17 cellular contexts compared by ENCODE assay signal in the genomic region with DNA sequence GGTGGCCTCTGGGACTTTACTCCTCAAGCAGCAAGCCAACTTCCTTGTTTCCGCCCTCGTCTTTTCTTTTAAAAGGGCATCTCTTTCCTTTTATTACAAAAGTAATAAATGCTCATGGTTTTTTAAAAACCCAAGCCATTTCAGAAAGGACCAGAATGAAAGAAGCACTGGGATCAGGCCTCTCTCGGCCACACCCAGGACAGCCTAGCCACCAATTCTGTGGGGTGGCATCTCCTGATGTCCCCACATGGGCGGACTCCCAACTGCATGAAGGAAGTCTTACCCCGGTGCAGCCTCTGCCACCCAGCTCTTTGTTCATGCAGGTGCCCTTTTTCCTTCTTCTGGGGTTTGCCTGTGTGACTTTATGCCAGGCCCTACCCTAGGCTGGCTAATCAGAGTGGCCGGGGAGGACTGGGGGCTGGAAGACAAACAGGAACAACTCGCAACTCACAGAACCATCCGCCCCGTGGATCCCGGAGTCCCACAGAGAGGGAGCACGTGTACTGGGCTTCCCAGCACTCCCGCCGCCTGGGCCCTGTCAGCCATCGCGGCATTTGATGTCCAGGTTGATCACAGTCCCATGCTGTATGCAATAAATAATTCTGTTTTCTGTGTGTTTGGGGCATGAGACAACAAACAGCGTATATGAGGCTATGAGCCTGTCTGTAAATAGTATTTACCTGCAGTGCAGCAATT. TPM values are rescaled to one million over a fixed set of nuclear protein-coding genes. Genes with fewer than 3 reads are reported as not detected.
DNase-seq lines count a peak whose midpoint lies in the region; ATAC-seq and TF ChIP-seq lines count a peak whose summit lies in the region.
"Had no signal": no experiment of that assay in that cellular context is flagged by ENCODE, and none has a peak within 500 bp of the region (broad histone marks: within the 10 kb centered on the region; RNA-seq: fewer than 3 reads in every experiment).

No MANE protein-coding gene starts in this region.

- peaks cover 1% of the 10 kb centered on the region for H3K4me1 ChIP-seq in right cardiac atrium (ENCODE audit: control insufficient read depth, insufficient read depth, low read length)
- H3K4me1 ChIP-seq in neuronal stem cell (ENCODE audit: control insufficient read depth in 2 of 2, insufficient read depth in 1 of 2, low read depth in 1 of 2, low read length in 2 of 2), result peaks cover 4 to 16% of the 10 kb centered on the region in 2 donors
- H3K4me1 ChIP-seq in upper lobe of right lung, result peaks cover 18% of the 10 kb centered on the region
- peaks cover 9 to 27% of the 10 kb centered on the region in 2 donors for H3K4me1 ChIP-seq in adrenal gland (replicated peaks in 1 of 2)

- H3K27me3 Mint-ChIP-seq in glutamatergic neuron (ENCODE audit: unreplicated experiment), result peaks cover 20% of the 10 kb centered on the region
- H3K27me3 Mint-ChIP-seq in type B pancreatic cell, result peaks cover 18% of the 10 kb centered on the region

- DNase-seq in right cardiac atrium (peak; percentile 5 to 42 (median 40)), left cardiac atrium (no peak), glutamatergic neuron (no peak), neuronal stem cell (ENCODE audit: low spot score) (no peak), upper lobe of right lung (peak; percentile 54), type B pancreatic cell (ENCODE audit: extremely low spot score, unreplicated experiment) (no peak), adrenal gland (no peak), NCI-H1417 treated with DMSO at 0.1 percent for 48 hours (lab: John Stamatoyannopoulos, UW) (no peak)
- DNase-seq: CD8-positive, alpha-beta memory T cell; DMS79; GM23248; KG1; NCI-H1048; NCI-H1694 had no signal

- no peak overlapping the region for H3K27ac ChIP-seq in right cardiac atrium (ENCODE audit: low read length)
- no peak overlapping the region for H3K27ac ChIP-seq in neuronal stem cell (replicated peaks; ENCODE audit: low read length)
- H3K27ac ChIP-seq in upper lobe of right lung, result no peak overlapping the region
- no peak overlapping the region for H3K27ac ChIP-seq in adrenal gland
- H3K27ac ChIP-seq: A549; BLaER1 treated with 17β-estradiol and CSF1 and Interleukin-3, amounts not matched to agents 10 nM and 100 nM; GM23248 had no signal

- no peak for TF ChIP-seq CTCF in glutamatergic neuron (IDR thresholded peaks at IDR 0.05; ENCODE audit: partially characterized antibody, unreplicated experiment)
- TF ChIP-seq CTCF in upper lobe of right lung (IDR thresholded peaks at IDR 0.05), result no peak
- TF ChIP-seq CTCF in type B pancreatic cell (conservative IDR thresholded peaks at IDR 0.05), result no peak
- no peak for TF ChIP-seq CTCF in adrenal gland (IDR thresholded peaks at IDR 0.05)

- H3K27me3 ChIP-seq in right cardiac atrium (ENCODE audit: control insufficient read depth, insufficient read depth) (no peaks in the 10 kb centered on the region), neuronal stem cell (ENCODE audit: control insufficient read depth in 3 of 3, insufficient read depth in 3 of 3, low read depth in 1 of 3, low read length in 3 of 3) (peaks cover 0 to 18% (median 7%) of the 10 kb centered on the region in 3 experiments), upper lobe of right lung (no peaks in the 10 kb centered on the region), adrenal gland (no peaks in the 10 kb centered on the region)

- H3K9me3 Mint-ChIP-seq in glutamatergic neuron (ENCODE audit: unreplicated experiment) (peaks cover 14% of the 10 kb centered on the region), type B pancreatic cell (no peaks in the 10 kb centered on the region)
- H3K9me3 Mint-ChIP-seq: CD8-positive, alpha-beta memory T cell had no signal

- H3K36me3 ChIP-seq in neuronal stem cell (replicated peaks in 1 of 2; ENCODE audit: control insufficient read depth in 2 of 2, insufficient read depth in 2 of 2, low read length in 2 of 2), result peaks cover 0 to 3% of the 10 kb centered on the region in 2 donors
- H3K36me3 ChIP-seq in upper lobe of right lung, result no peaks in the 10 kb centered on the region
- H3K36me3 ChIP-seq in adrenal gland (replicated peaks in 1 of 2), result no peaks in the 10 kb centered on the region

- ATAC-seq in right cardiac atrium (no peak), left cardiac atrium (no peak), upper lobe of right lung (no peak)
- ATAC-seq: A549 had no signal

- H3K36me3 Mint-ChIP-seq in glutamatergic neuron (ENCODE audit: unreplicated experiment) (peaks cover 4% of the 10 kb centered on the region), type B pancreatic cell (no peaks in the 10 kb centered on the region)
- H3K36me3 Mint-ChIP-seq: CD8-positive, alpha-beta memory T cell had no signal

- no peak overlapping the region for H2BK120ac ChIP-seq in neuronal stem cell (ENCODE audit: low read depth, low read length)

- H4K91ac ChIP-seq in neuronal stem cell (ENCODE audit: low read depth, low read length, poor library complexity), result no peak overlapping the region

- H2AK5ac ChIP-seq in neuronal stem cell (ENCODE audit: low read depth, low read length), result peak overlapping the region; percentile 94

- no peak overlapping the region for H3K18ac ChIP-seq in neuronal stem cell (ENCODE audit: low read length)

- TF ChIP-seq POLR2A in adrenal gland (IDR thresholded peaks at IDR 0.05), result no peak

- no peak overlapping the region for H3K4me3 Mint-ChIP-seq in glutamatergic neuron (ENCODE audit: unreplicated experiment)
- no peak overlapping the region for H3K4me3 Mint-ChIP-seq in type B pancreatic cell
- H3K4me3 Mint-ChIP-seq: CD8-positive, alpha-beta memory T cell had no signal

- H3K27ac Mint-ChIP-seq in glutamatergic neuron (ENCODE audit: unreplicated experiment) (peak overlapping the region; percentile 66), type B pancreatic cell (no peak overlapping the region)
- H3K27ac Mint-ChIP-seq: CD8-positive, alpha-beta memory T cell had no signal

- H3K4me1 Mint-ChIP-seq in glutamatergic neuron (ENCODE audit: low read depth, unreplicated experiment) (peaks cover 13% of the 10 kb centered on the region), type B pancreatic cell (ENCODE audit: unreplicated experiment) (peaks cover 12% of the 10 kb centered on the region)

- H3K9ac ChIP-seq in neuronal stem cell (ENCODE audit: low read depth, low read length, poor library complexity), result no peak overlapping the region
- H3K9ac ChIP-seq: BLaER1 treated with 17β-estradiol and CSF1 and Interleukin-3, amounts not matched to agents 10 nM and 100 nM; GM23248 had no signal

- H3K9me3 ChIP-seq in right cardiac atrium (ENCODE audit: control insufficient read depth, low read length), result no peaks in the 10 kb centered on the region
- H3K9me3 ChIP-seq in neuronal stem cell (replicated peaks in 1 of 2; ENCODE audit: control insufficient read depth in 2 of 2, insufficient read depth in 1 of 2, low read depth in 1 of 2, low read length in 2 of 2), result peaks cover 2 to 7% of the 10 kb centered on the region in 2 donors
- H3K9me3 ChIP-seq in upper lobe of right lung, result no peaks in the 10 kb centered on the region
- no peaks in the 10 kb centered on the region for H3K9me3 ChIP-seq in adrenal gland (replicated peaks in 1 of 3)
- H3K9me3 ChIP-seq: A549; BLaER1 treated with 17β-estradiol and CSF1 and Interleukin-3, amounts not matched to agents 10 nM and 100 nM had no signal

- no peak overlapping the region for H2BK5ac ChIP-seq in neuronal stem cell (ENCODE audit: low read length)

- peak overlapping the region; percentile 11 for H2BK12ac ChIP-seq in neuronal stem cell (ENCODE audit: low read length)

- intact Hi-C loops in right cardiac atrium (cut with DNase I), result loop anchor here (5.0 to 10.0 kb wide), 5 partner anchors 69 to 144 kb away; no protein-coding TSS in a partner anchor
- intact Hi-C loops in left cardiac atrium (cut with DNase I), result loop anchor here (5.0 kb wide), 4 partner anchors 49 to 144 kb away; no protein-coding TSS in a partner anchor
- intact Hi-C loops in upper lobe of right lung (cut with DNase I), result no loop called here
- intact Hi-C loops in adrenal gland (cut with DNase I), result loop anchor here in 1 of 2 donors (5.0 kb wide), 1 partner anchor 146 kb away; no protein-coding TSS in a partner anchor

- H2AFZ ChIP-seq in neuronal stem cell (ENCODE audit: low read length), result no peak overlapping the region
- H2AFZ ChIP-seq: GM23248 had no signal

- H3K14ac ChIP-seq in neuronal stem cell (ENCODE audit: low read length), result no peak overlapping the region

- H3K4ac ChIP-seq in neuronal stem cell (ENCODE audit: low read length), result no peak overlapping the region

- H3K23ac ChIP-seq in neuronal stem cell (ENCODE audit: low read depth, low read length, poor library complexity), result no peak overlapping the region

- H2BK15ac ChIP-seq in neuronal stem cell (ENCODE audit: low read length), result no peak overlapping the region

- H4K8ac ChIP-seq in neuronal stem cell (ENCODE audit: low read depth, low read length), result no peak overlapping the region

- no peaks in the 10 kb centered on the region for H3K79me1 ChIP-seq in neuronal stem cell (ENCODE audit: low read depth, low read length)

- H3K4me2 ChIP-seq in neuronal stem cell (ENCODE audit: insufficient read depth, low read length, poor library complexity, severe bottlenecking), result no peak overlapping the region
- H3K4me2 ChIP-seq: A549 had no signal

- 91% methylated on average over 16 of the region's 16 CpGs for WGBS in right cardiac atrium
- no CpG with 5 or more reads among the region's 16 CpGs for WGBS in neuronal stem cell (ENCODE audit: extremely low coverage in 2 of 2, insufficient read length in 2 of 2, insufficient replicate concordance in 1 of 2), 2 donors
- 90 to 96% (median 92%) methylated on average over 16 of the region's 16 CpGs for WGBS in adrenal gland, 4 donors

- H3K4me3 ChIP-seq in right cardiac atrium (ENCODE audit: low read length) (no peak overlapping the region), neuronal stem cell (ENCODE audit: low read length in 2 of 2) (no peak overlapping the region), upper lobe of right lung (no peak overlapping the region), adrenal gland (no peak overlapping the region)
- H3K4me3 ChIP-seq: A549; BLaER1 treated with 17β-estradiol and CSF1 and Interleukin-3, amounts not matched to agents 10 nM and 100 nM; GM23248 had no signal

RNA-seq across cellular contexts. Expression of a gene that starts 2.6 kb away (rescaled TPM):
- total RNA-seq in right cardiac atrium (10 to 100 TPM; 18.7 to 63.8 (median 39.9) TPM), left cardiac atrium (10 to 100 TPM; 35.3 to 55.1 TPM), glutamatergic neuron (ENCODE audit: unreplicated experiment) (140 TPM), upper lobe of right lung (39.2 TPM), type B pancreatic cell (ENCODE audit: low replicate concordance) (6.4 and 9.2 TPM in 2 replicates), adrenal gland (100 to 1,000 TPM in 1 of 8 donors, 10 to 100 TPM in 5, 1 to 10 TPM in 2; 4.5 to 134 (median 19.8) TPM)
- polyA plus RNA-seq in right cardiac atrium (66.2 TPM), adrenal gland (10 to 100 TPM in 2 of 3 donors, 1 to 10 TPM in 1; 7.5 to 56.7 (median 14.4) TPM)
- polyA plus RNA-seq in neuronal stem cell (2013, experiment 1 of 2), result 1.2 TPM
- polyA plus RNA-seq in neuronal stem cell (2013, experiment 2 of 2), result 0.90 TPM
- total RNA-seq: G401 had no signal

RNA-seq across cellular contexts. Expression of a gene that starts 22.0 kb away (rescaled TPM):
- total RNA-seq in right cardiac atrium (10 to 100 TPM; 30.7 to 35.6 (median 32.6) TPM), left cardiac atrium (10 to 100 TPM; 26.8 to 35.1 TPM), glutamatergic neuron (ENCODE audit: unreplicated experiment) (23.2 TPM), upper lobe of right lung (13.8 TPM), type B pancreatic cell (ENCODE audit: low replicate concordance) (19.1 and 19.3 TPM in 2 replicates), adrenal gland (10 to 100 TPM in 7 of 8 donors, 1 to 10 TPM in 1; 8.2 to 41.2 (median 19.9) TPM)
- polyA plus RNA-seq in right cardiac atrium (38.5 TPM), adrenal gland (10 to 100 TPM; 12.3 to 14.9 (median 14.7) TPM)
- polyA plus RNA-seq in neuronal stem cell (2013, experiment 1 of 2), result 17.1 TPM
- polyA plus RNA-seq in neuronal stem cell (2013, experiment 2 of 2), result 17.1 TPM

Comparison
In these comparisons a context has a peak if more than half of its experiments do, and no peak if none do; other contexts are left out.
1. DNase-seq: peak in right cardiac atrium (3 of 3) and upper lobe of right lung (single experiment); none in left cardiac atrium (single experiment), glutamatergic neuron (single experiment), neuronal stem cell (single experiment), type B pancreatic cell (single experiment), adrenal gland (0 of 7) and NCI-H1417 treated with DMSO at 0.1 percent for 48 hours (single experiment).